In the genomic region with DNA sequence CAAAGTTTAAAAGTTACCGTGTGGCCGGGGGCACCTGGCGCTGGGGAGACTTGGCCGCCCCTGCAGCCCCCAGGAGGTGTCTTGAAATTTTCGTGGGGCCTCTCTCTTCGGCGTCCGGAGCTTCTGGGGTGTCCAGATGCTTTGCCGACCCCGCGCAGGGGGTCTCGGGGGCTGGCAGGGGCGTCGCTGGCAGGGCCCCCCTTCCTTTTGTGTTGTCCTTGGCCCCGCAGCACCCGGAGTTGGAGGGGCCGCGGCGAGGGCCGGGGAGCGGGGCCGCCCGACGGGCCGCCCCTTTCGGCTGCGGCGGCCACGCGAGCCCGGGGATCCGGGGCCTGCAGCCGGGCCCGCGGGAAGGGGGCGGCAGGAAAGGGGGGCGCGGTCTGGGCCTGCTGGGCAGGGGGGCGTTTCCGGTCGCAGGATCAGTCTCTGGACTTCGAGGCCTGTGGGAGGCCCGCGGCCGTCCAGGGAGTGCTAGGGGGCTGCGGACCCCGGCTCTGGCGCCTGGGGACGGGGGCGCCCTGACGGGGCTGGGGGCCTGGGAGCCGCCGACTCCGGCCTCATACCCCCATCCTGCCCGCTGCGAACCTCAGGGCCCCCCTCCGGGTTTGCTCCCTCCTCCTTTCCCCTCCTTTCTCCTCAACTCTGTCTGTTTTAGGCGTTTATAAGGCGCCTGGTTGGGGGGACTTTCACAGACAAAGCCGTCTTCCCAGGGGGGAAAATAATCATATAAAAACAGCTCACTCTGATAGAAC, we compare ENCODE assay signal across 8 cellular contexts. TPM values are rescaled to one million over a fixed set of nuclear protein-coding genes. Genes with fewer than 3 reads are reported as not detected.
A peak's percentile ranks its signal among the peaks of the same experiment; 100 is the strongest.
DNase-seq lines count a peak whose midpoint lies in the region; ATAC-seq and TF ChIP-seq lines count a peak whose summit lies in the region.

No MANE protein-coding gene starts in this region.

- peaks cover 10% of the 10 kb centered on the region for H3K23me2 ChIP-seq in H9 (ENCODE audit: insufficient read length, low read depth, low read length, poor library complexity, severe bottlenecking)

- peak overlapping the region; percentile 46 for H3K9ac ChIP-seq in H9 (ENCODE audit: extremely low read depth, insufficient read length, low read length)
- H3K9ac ChIP-seq in trophoblast cell (ENCODE audit: low read length) = peak overlapping the region; percentile 91

- H3K9me3 ChIP-seq in H9 (ENCODE audit: control insufficient read depth, low read depth, low read length) = no peaks in the 10 kb centered on the region
- no peaks in the 10 kb centered on the region for H3K9me3 ChIP-seq in trophoblast cell (ENCODE audit: insufficient read depth, low read depth, low read length)

- no peaks in the 10 kb centered on the region for H3K79me1 ChIP-seq in H9 (ENCODE audit: insufficient read depth, low read depth, low read length, poor library complexity, severe bottlenecking)
- peaks cover 13% of the 10 kb centered on the region for H3K79me1 ChIP-seq in trophoblast cell (ENCODE audit: low read length)

- H3K4me3 ChIP-seq in AG09309 (ENCODE audit: control insufficient read depth, low read depth, low read length) (peak overlapping the region; percentile 96), trophoblast cell (ENCODE audit: low read depth, low read length) (peak overlapping the region; percentile 81)

- H2BK120ac ChIP-seq in H9 (ENCODE audit: low read depth, low read length, poor library complexity, severe bottlenecking) = no peak overlapping the region
- H2BK120ac ChIP-seq in trophoblast cell (ENCODE audit: insufficient read depth, low read length, poor library complexity) = peak overlapping the region; percentile 92

- H3K23ac ChIP-seq in H9 (ENCODE audit: insufficient read length, low read depth, low read length) (no peak overlapping the region), trophoblast cell (ENCODE audit: low read length) (no peak overlapping the region)

- peak overlapping the region; percentile 54 for H3K4me2 ChIP-seq in H9 (ENCODE audit: insufficient read depth, insufficient read length, low read length)
- H3K4me2 ChIP-seq in trophoblast cell (ENCODE audit: low read length) = peak overlapping the region; percentile 81

- H3K79me2 ChIP-seq in H9 (ENCODE audit: insufficient read depth, low read length) (peaks cover 10% of the 10 kb centered on the region; the same call in 1 of the 2 replicates), trophoblast cell (ENCODE audit: control insufficient read depth, insufficient read depth, low read length, poor library complexity) (peaks cover 20% of the 10 kb centered on the region)

- peaks cover 0 to 14% (median 10%) of the 10 kb centered on the region in 3 experiments; a peak in 6 of 7 replicates for H3K36me3 Mint-ChIP-seq in H9 (ENCODE audit: insufficient read depth in 1 of 3, low read depth in 3 of 3)
- H3K36me3 Mint-ChIP-seq in activated T-helper 17 cell treated with anti-CD3 and anti-CD28 coated beads, Interleukin-2, amount 50 U/mL, for 72 hours (ENCODE audit: low read depth) = peaks cover 20% of the 10 kb centered on the region
- H3K36me3 Mint-ChIP-seq in glutamatergic neuron (ENCODE audit: unreplicated experiment) = no peaks in the 10 kb centered on the region

- H3K27ac Mint-ChIP-seq in H9 = no peak overlapping the region
- peak overlapping the region; percentile 89 for H3K27ac Mint-ChIP-seq in activated T-helper 17 cell treated with anti-CD3 and anti-CD28 coated beads, Interleukin-2, amount 50 U/mL, for 72 hours
- H3K27ac Mint-ChIP-seq in glutamatergic neuron (ENCODE audit: unreplicated experiment) = peak overlapping the region; percentile 39

- H3K4ac ChIP-seq in H9 (ENCODE audit: low read depth, low read length) (no peak overlapping the region), trophoblast cell (ENCODE audit: low read depth, low read length) (peak overlapping the region; percentile 98)

- DNase-seq in AG09309 (ENCODE audit: low read depth) = no peak
- no peak for DNase-seq in H9
- DNase-seq in glutamatergic neuron = peak; percentile 67
- DNase-seq in trophoblast cell = no peak
- no peak for DNase-seq in NCI-H226
- DNase-seq in NCI-H187 treated with DMSO at 0.1 percent for 48 hours (lab: John Stamatoyannopoulos, UW) = no peak

- H3T11ph ChIP-seq in H9 (ENCODE audit: low read length) = no peak overlapping the region

- peaks cover 5% of the 10 kb centered on the region; the same call in 1 of the 2 replicates for H3K4me1 ChIP-seq in H9 (ENCODE audit: insufficient read depth, low read length)
- H3K4me1 ChIP-seq in trophoblast cell (ENCODE audit: control insufficient read depth in 1 of 2, insufficient read depth in 2 of 2, low read length in 2 of 2) = peaks cover 2 to 7% of the 10 kb centered on the region in 2 experiments

- H2AK5ac ChIP-seq in H9 (ENCODE audit: insufficient read length, low read length) (no peak overlapping the region), trophoblast cell (ENCODE audit: low read length) (peak overlapping the region; percentile 83)

- H3K18ac ChIP-seq in H9 (ENCODE audit: insufficient read length, low read depth, low read length) = peak overlapping the region; percentile 37
- peak overlapping the region; percentile 60 for H3K18ac ChIP-seq in trophoblast cell (ENCODE audit: low read length)

- H4K91ac ChIP-seq in H9 (ENCODE audit: insufficient read length, low read depth, low read length) (no peak overlapping the region), trophoblast cell (ENCODE audit: low read depth, low read length) (peak overlapping the region; percentile 96)

- WGBS in H9 (ENCODE audit: extremely low coverage, insufficient read length, low lambda C conversion rate) = no CpG with 5 or more reads among the region's 60 CpGs
- WGBS in trophoblast cell (ENCODE audit: extremely low coverage, insufficient coverage, insufficient read length) = no CpG with 5 or more reads among the region's 60 CpGs

- no peak overlapping the region for H2BK15ac ChIP-seq in H9 (ENCODE audit: low read depth, low read length)

- peaks cover 22% of the 10 kb centered on the region in 2 experiments for H3K4me1 Mint-ChIP-seq in H9
- peaks cover 21% of the 10 kb centered on the region for H3K4me1 Mint-ChIP-seq in activated T-helper 17 cell treated with anti-CD3 and anti-CD28 coated beads, Interleukin-2, amount 50 U/mL, for 72 hours
- H3K4me1 Mint-ChIP-seq in glutamatergic neuron (ENCODE audit: low read depth, unreplicated experiment) = peaks cover 10% of the 10 kb centered on the region

- H2AFZ ChIP-seq in H9 (ENCODE audit: low read length) (no peak overlapping the region), trophoblast cell (ENCODE audit: insufficient read depth, low read length, poor library complexity) (peak overlapping the region; percentile 59)

- no peak for TF ChIP-seq CTCF in AG09309 (IDR thresholded peaks at IDR 0.05; ENCODE audit: control insufficient read depth, insufficient read depth, low read depth, low read length, missing control alignments)
- TF ChIP-seq CTCF in H9 (conservative IDR thresholded peaks at IDR 0.05) = no peak
- TF ChIP-seq CTCF in glutamatergic neuron (IDR thresholded peaks at IDR 0.05; ENCODE audit: partially characterized antibody, unreplicated experiment) = no peak

- H4K12ac ChIP-seq in trophoblast cell (ENCODE audit: low read depth, low read length) = peak overlapping the region; percentile 95

- H3K56ac ChIP-seq in H9 (ENCODE audit: insufficient read length, low read depth, low read length) = no peak overlapping the region

- no peak overlapping the region for H4K5ac ChIP-seq in H9 (ENCODE audit: insufficient read length, low read depth, low read length)

- H3K14ac ChIP-seq in H9 (ENCODE audit: insufficient read depth, low read length) (peak overlapping the region; percentile 37; the same call in 1 of the 2 replicates), trophoblast cell (ENCODE audit: low read length) (peak overlapping the region; percentile 96)

- no peaks in the 10 kb centered on the region for H4K20me1 ChIP-seq in H9 (ENCODE audit: control insufficient read depth, insufficient read depth, insufficient read length)

- H3K27ac ChIP-seq in H9 (ENCODE audit: insufficient read length, low read depth, low read length) (no peak overlapping the region), trophoblast cell (ENCODE audit: low read depth, low read length) (peak overlapping the region; percentile 66)

- H4K8ac ChIP-seq in H9 (replicated peaks; ENCODE audit: insufficient read length, low read depth, low read length) (no peak overlapping the region), trophoblast cell (ENCODE audit: low read depth, low read length) (peak overlapping the region; percentile 93)

- H2BK5ac ChIP-seq in H9 (ENCODE audit: insufficient read length, low read length) (no peak overlapping the region), trophoblast cell (ENCODE audit: low read depth, low read length, poor library complexity) (peak overlapping the region; percentile 91)

- H3K27me3 Mint-ChIP-seq in H9 (ENCODE audit: low read depth) (peaks cover 2% of the 10 kb centered on the region; the same call in 1 of the 2 replicates), glutamatergic neuron (ENCODE audit: unreplicated experiment) (peaks cover 3% of the 10 kb centered on the region)
- H3K27me3 Mint-ChIP-seq in activated T-helper 17 cell treated with anti-CD3 and anti-CD28 coated beads, Interleukin-2, amount 50 U/mL, for 72 hours = no peaks in the 10 kb centered on the region

- no peak overlapping the region for H2BK20ac ChIP-seq in H9 (ENCODE audit: low read depth, low read length, poor library complexity, severe bottlenecking)

- H3K9me3 Mint-ChIP-seq in H9 = no peaks in the 10 kb centered on the region
- no peaks in the 10 kb centered on the region for H3K9me3 Mint-ChIP-seq in activated T-helper 17 cell treated with anti-CD3 and anti-CD28 coated beads, Interleukin-2, amount 50 U/mL, for 72 hours
- peaks cover 2% of the 10 kb centered on the region for H3K9me3 Mint-ChIP-seq in glutamatergic neuron (ENCODE audit: unreplicated experiment)

- no peak for ATAC-seq in activated T-helper 17 cell treated with anti-CD3 and anti-CD28 coated beads, Interleukin-2, amount 50 U/mL, for 72 hours (replicated peaks)
- ATAC-seq in GM19467 (IDR thresholded peaks at IDR 0.05; ENCODE audit: unreplicated experiment) = no peak

- peaks cover 4% of the 10 kb centered on the region in 2 experiments for H3K36me3 ChIP-seq in trophoblast cell (ENCODE audit: control insufficient read depth in 1 of 2, insufficient read depth in 2 of 2, low read length in 2 of 2)

- no peaks in the 10 kb centered on the region for H3K27me3 ChIP-seq in H9 (ENCODE audit: insufficient read depth, low read length)
- H3K27me3 ChIP-seq in trophoblast cell (ENCODE audit: insufficient read depth, low read length) = no peaks in the 10 kb centered on the region

- peak overlapping the region; percentile 73 to 78 for H3K4me3 Mint-ChIP-seq in H9
- H3K4me3 Mint-ChIP-seq in activated T-helper 17 cell treated with anti-CD3 and anti-CD28 coated beads, Interleukin-2, amount 50 U/mL, for 72 hours = peak overlapping the region; percentile 92
- H3K4me3 Mint-ChIP-seq in glutamatergic neuron (ENCODE audit: unreplicated experiment) = peak overlapping the region; percentile 84

- H2BK12ac ChIP-seq in H9 (ENCODE audit: insufficient read length, low read depth, low read length) (no peak overlapping the region), trophoblast cell (ENCODE audit: low read length) (peak overlapping the region; percentile 16)

RNA-seq across cellular contexts. Expression of a gene that starts 0.9 kb away (rescaled TPM):
- total RNA-seq in H9 (2021) (67.0 and 69.3 TPM in 2 replicates), glutamatergic neuron (ENCODE audit: unreplicated experiment) (51.6 TPM)
- 10 to 100 TPM; 28.3 to 48.6 TPM for total RNA-seq in activated T-helper 17 cell treated with anti-CD3 and anti-CD28 coated beads, Interleukin-2, amount 50 U/mL, for 72 hours
- polyA plus RNA-seq in trophoblast cell (2013) = 31.6 and 32.5 TPM in 2 replicates

RNA-seq across cellular contexts. Expression of a gene that starts 16.2 kb away (rescaled TPM):
- total RNA-seq in H9 (2021) (130 and 139 TPM in 2 replicates), glutamatergic neuron (ENCODE audit: unreplicated experiment) (80.8 TPM)
- 100 to 1,000 TPM in 1 of 2 donors, 10 to 100 TPM in 1; 81.6 to 166 TPM for total RNA-seq in activated T-helper 17 cell treated with anti-CD3 and anti-CD28 coated beads, Interleukin-2, amount 50 U/mL, for 72 hours
- 75.2 TPM in 2 replicates for polyA plus RNA-seq in trophoblast cell (2013)

Comparison
In these comparisons a context has a peak if more than half of its experiments do, and no peak if none do; other contexts are left out.
1. H3K27ac Mint-ChIP-seq: peak in activated T-helper 17 cell treated with anti-CD3 and anti-CD28 coated beads, Interleukin-2, amount 50 U/mL, for 72 hours (single experiment) and glutamatergic neuron (single experiment); none in H9 (0 of 3).
2. Peak in every context shown above with its lines, with median percentiles within 50 percentile points of each other: H3K4me3 Mint-ChIP-seq.